In genomic region chr10:95881316-95881715, GRCh38 we compare ENCODE assay signal across 12 cellular contexts. TPM values are rescaled to one million over a fixed set of nuclear protein-coding genes. Genes with fewer than 3 reads are reported as not detected.
"Had no signal": no experiment of that assay in that cellular context is flagged by ENCODE, and none has a peak within 500 bp of the region (broad histone marks: within the 10 kb centered on the region; RNA-seq: fewer than 3 reads in every experiment).

No MANE protein-coding gene starts in this region.

- H3K4me1 ChIP-seq: SJCRH30, upper lobe of left lung had no signal

- H3K4me3 ChIP-seq: left ventricle myocardium inferior, SJCRH30, skin epidermis, upper lobe of left lung had no signal

- ATAC-seq: activated CD4-positive, CD25-positive, alpha-beta regulatory T cell treated with anti-CD3 and anti-CD28 coated beads, Interleukin-2, amount 50 U/mL, for 24 hours; activated CD8-positive, alpha-beta memory T cell treated with anti-CD3 and anti-CD28 coated beads, Interleukin-2, amount 10 ng/mL, durations not matched to agents 7 days and 5 days; activated naive CD4-positive, alpha-beta T cell treated with anti-CD3 and anti-CD28 coated beads, Interleukin-2, amount 50 U/mL, for 72 hours had no signal

- FAIRE-seq: bronchial epithelial cell had no signal

- H3K27ac ChIP-seq: left ventricle myocardium inferior, SJCRH30 had no signal

- H3K9me3 ChIP-seq: left ventricle myocardium inferior, SJCRH30, upper lobe of left lung had no signal

- H3K27me3 ChIP-seq: SJCRH30, upper lobe of left lung had no signal

- DNase-seq: activated CD8-positive, alpha-beta memory T cell treated with anti-CD3 and anti-CD28 coated beads, Interleukin-2, amount 10 ng/mL, durations not matched to agents 7 days and 5 days; activated effector memory CD4-positive, alpha-beta T cell treated with anti-CD3 and anti-CD28 coated beads, Interleukin-2, amount 50 U/mL, for 16 hours; activated T-cell treated with anti-CD3 and anti-CD28 coated beads, Interleukin-2, amount 50 U/mL, for 24 hours; anterior cingulate cortex; islet precursor cell; left ventricle myocardium inferior; SJCRH30; upper lobe of left lung had no signal

RNA-seq across cellular contexts. Expression of gene CC2D2B, which starts 26.5 kb away (rescaled TPM):
- total RNA-seq: activated naive CD4-positive, alpha-beta T cell treated with anti-CD3 and anti-CD28 coated beads, Interleukin-2, amount 50 U/mL, for 72 hours; bronchial epithelial cell; SJCRH30 had no signal
